In the genomic region with DNA sequence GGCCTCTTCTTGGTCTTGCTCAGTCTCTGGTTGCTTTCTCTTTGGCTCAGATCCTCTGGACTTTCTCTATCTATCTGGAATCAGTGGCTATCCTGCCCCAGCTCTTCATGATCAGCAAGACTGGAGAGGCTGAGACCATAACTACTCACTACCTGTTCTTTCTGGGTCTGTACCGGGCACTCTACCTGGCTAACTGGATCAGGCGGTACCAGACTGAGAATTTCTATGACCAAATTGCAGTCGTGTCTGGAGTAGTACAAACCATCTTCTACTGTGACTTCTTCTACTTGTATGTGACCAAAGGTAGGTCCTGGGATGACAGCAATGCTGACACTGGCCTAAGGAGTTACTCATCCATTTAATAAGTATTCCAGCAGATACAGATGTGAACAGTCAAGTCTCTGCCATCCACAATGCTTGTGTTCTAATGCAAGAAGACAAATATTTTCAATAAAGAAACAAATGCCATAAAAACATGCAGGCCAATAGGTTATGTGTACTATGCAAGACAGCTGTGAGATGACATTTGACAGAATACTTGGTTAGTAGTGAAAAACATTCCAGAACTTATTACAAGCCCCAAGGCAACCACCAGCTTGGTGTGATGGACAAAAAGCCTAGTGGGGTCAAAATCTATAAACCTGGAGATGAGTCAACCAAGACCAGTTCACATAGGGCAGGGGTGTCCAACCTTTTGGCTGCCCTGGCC, we compare ENCODE assay signal across 15 cellular contexts. TPM values are rescaled to one million over a fixed set of nuclear protein-coding genes. Genes with fewer than 3 reads are reported as not detected.
A peak's percentile ranks its signal among the peaks of the same experiment; 100 is the strongest.
DNase-seq lines count a peak whose midpoint lies in the region; ATAC-seq and TF ChIP-seq lines count a peak whose summit lies in the region.
"Had no signal": no experiment of that assay in that cellular context is flagged by ENCODE, and none has a peak within 500 bp of the region (broad histone marks: within the 10 kb centered on the region; RNA-seq: fewer than 3 reads in every experiment).

No MANE protein-coding gene starts in this region.

- no peak for TF ChIP-seq CTCF in vagina (IDR thresholded peaks at IDR 0.05)

- H3K4me3 ChIP-seq in mesodermal cell (ENCODE audit: extremely low read depth, insufficient read depth, low read length, poor library complexity, severe bottlenecking) (no peak overlapping the region), vagina (no peak overlapping the region)
- H3K4me3 ChIP-seq: MG63 had no signal

- WGBS in mesodermal cell (ENCODE audit: insufficient coverage in 2 of 2), 2 experiments: 84 to 96% methylated on average over 3 of the region's 3 CpGs

- H3K4me1 ChIP-seq in mesodermal cell (ENCODE audit: control insufficient read depth, insufficient read depth, low read length, poor library complexity, severe bottlenecking) (peaks cover 2% of the 10 kb centered on the region), vagina (no peaks in the 10 kb centered on the region)

- no peaks in the 10 kb centered on the region for H3K9me3 Mint-ChIP-seq in stimulated activated naive CD8-positive, alpha-beta T cell treated with anti-CD3 and anti-CD28 coated beads, Interleukin-15, amount 100 ng/mL, for 72 hours
- H3K9me3 Mint-ChIP-seq in activated naive CD8-positive, alpha-beta T cell treated with anti-CD3 and anti-CD28 coated beads for 36 hours: no peaks in the 10 kb centered on the region
- H3K9me3 Mint-ChIP-seq: stimulated activated memory B cell treated with anti-CD40 and anti-IgM and Interleukin-4, amounts not matched to agents 10 μg/mL and 1 μg/mL and 100 μg/mL, for 72 hours had no signal

- no peaks in the 10 kb centered on the region for H3K9me3 ChIP-seq in mesodermal cell (ENCODE audit: control insufficient read depth, low read length)
- no peaks in the 10 kb centered on the region for H3K9me3 ChIP-seq in vagina
- H3K9me3 ChIP-seq: MG63 had no signal

- H3K4me1 Mint-ChIP-seq in stimulated activated naive CD8-positive, alpha-beta T cell treated with anti-CD3 and anti-CD28 coated beads, Interleukin-15, amount 100 ng/mL, for 72 hours: peaks cover 15% of the 10 kb centered on the region
- H3K4me1 Mint-ChIP-seq in activated naive CD8-positive, alpha-beta T cell treated with anti-CD3 and anti-CD28 coated beads for 36 hours: peaks cover 27% of the 10 kb centered on the region

- no peak for TF ChIP-seq POLR2A in vagina (IDR thresholded peaks at IDR 0.05)

- H3K27ac ChIP-seq in mesodermal cell (ENCODE audit: low read depth, low read length, severe bottlenecking): peak overlapping the region; percentile 51
- H3K27ac ChIP-seq in vagina: no peak overlapping the region
- H3K27ac ChIP-seq: C4-2B had no signal

- H3K27ac Mint-ChIP-seq in stimulated activated naive CD8-positive, alpha-beta T cell treated with anti-CD3 and anti-CD28 coated beads, Interleukin-15, amount 100 ng/mL, for 72 hours: peak overlapping the region; percentile 69 to 88
- peak overlapping the region; percentile 61 for H3K27ac Mint-ChIP-seq in activated naive CD8-positive, alpha-beta T cell treated with anti-CD3 and anti-CD28 coated beads for 36 hours
- H3K27ac Mint-ChIP-seq: stimulated activated memory B cell treated with anti-CD40 and anti-IgM and Interleukin-4, amounts not matched to agents 10 μg/mL and 1 μg/mL and 100 μg/mL, for 72 hours had no signal

- H3K36me3 ChIP-seq in mesodermal cell (ENCODE audit: control insufficient read depth, insufficient read depth, low read length): peaks cover 68% of the 10 kb centered on the region
- H3K36me3 ChIP-seq in vagina: peaks cover 7 to 55% of the 10 kb centered on the region in 2 donors

- intact Hi-C loops in vagina (cut with DNase I): no loop called here

- DNase-seq in stimulated activated naive CD8-positive, alpha-beta T cell treated with anti-CD3 and anti-CD28 coated beads, Interleukin-15, amount 100 ng/mL, for 72 hours: no peak
- no peak for DNase-seq in stimulated activated naive CD8-positive, alpha-beta T cell treated with anti-CD3 and anti-CD28 coated beads, Interleukin-15, Interleukin-2, amounts not matched to agents 100 U/mL and 50 U/mL, for 24 hours
- DNase-seq in activated naive CD8-positive, alpha-beta T cell treated with anti-CD3 and anti-CD28 coated beads for 36 hours: no peak
- DNase-seq in globus pallidus (ENCODE audit: low spot score) (no peak), vagina (ENCODE audit: extremely low spot score in 2 of 2) (no peak)
- no peak for DNase-seq in stimulated activated naive CD4-positive, alpha-beta T cell treated with Interleukin-2 at 50 U/mL for 16 hours (lab: John Stamatoyannopoulos, UW)
- DNase-seq: aorta; MG63; stimulated activated CD4-positive, alpha-beta T cell treated with anti-CD3 and anti-CD28 coated beads, Interleukin-4, amount 100 ng/mL, for 24 hours; T1000 had no signal

- no peaks in the 10 kb centered on the region for H3K27me3 Mint-ChIP-seq in stimulated activated naive CD8-positive, alpha-beta T cell treated with anti-CD3 and anti-CD28 coated beads, Interleukin-15, amount 100 ng/mL, for 72 hours
- no peaks in the 10 kb centered on the region for H3K27me3 Mint-ChIP-seq in activated naive CD8-positive, alpha-beta T cell treated with anti-CD3 and anti-CD28 coated beads for 36 hours
- H3K27me3 Mint-ChIP-seq: stimulated activated memory B cell treated with anti-CD40 and anti-IgM and Interleukin-4, amounts not matched to agents 10 μg/mL and 1 μg/mL and 100 μg/mL, for 72 hours had no signal

- no peaks in the 10 kb centered on the region for H3K27me3 ChIP-seq in vagina
- H3K27me3 ChIP-seq: MG63 had no signal

- H3K36me3 Mint-ChIP-seq in activated naive CD8-positive, alpha-beta T cell treated with anti-CD3 and anti-CD28 coated beads for 36 hours: peaks cover 49% of the 10 kb centered on the region

- no peak for ATAC-seq in stimulated activated naive CD8-positive, alpha-beta T cell treated with anti-CD3 and anti-CD28 coated beads, Interleukin-15, amount 100 ng/mL, for 72 hours
- ATAC-seq in stimulated activated naive CD8-positive, alpha-beta T cell treated with anti-CD3 and anti-CD28 coated beads, Interleukin-15, Interleukin-2, amounts not matched to agents 100 U/mL and 50 U/mL, for 24 hours: no peak
- no peak for ATAC-seq in GM21526 (IDR thresholded peaks at IDR 0.05; ENCODE audit: low FRiP score, unreplicated experiment)
- ATAC-seq: stimulated activated memory B cell treated with anti-CD40 and anti-IgM and Interleukin-4, amounts not matched to agents 10 μg/mL and 1 μg/mL and 100 μg/mL, for 72 hours had no signal

- H3K4me3 Mint-ChIP-seq in stimulated activated naive CD8-positive, alpha-beta T cell treated with anti-CD3 and anti-CD28 coated beads, Interleukin-15, amount 100 ng/mL, for 72 hours: no peak overlapping the region
- no peak overlapping the region for H3K4me3 Mint-ChIP-seq in activated naive CD8-positive, alpha-beta T cell treated with anti-CD3 and anti-CD28 coated beads for 36 hours
- H3K4me3 Mint-ChIP-seq: stimulated activated memory B cell treated with anti-CD40 and anti-IgM and Interleukin-4, amounts not matched to agents 10 μg/mL and 1 μg/mL and 100 μg/mL, for 72 hours had no signal

RNA-seq across cellular contexts. Expression of a gene that starts 13.4 kb away (rescaled TPM):
- total RNA-seq in activated naive CD8-positive, alpha-beta T cell treated with anti-CD3 and anti-CD28 coated beads for 36 hours: 1 to 10 TPM in 1 of 2 experiments, under 1 TPM in 1; 0.72 to 1.3 TPM
- 58.7 TPM for polyA plus RNA-seq in mesodermal cell (2013, experiment 1 of 2)
- 65.5 TPM for polyA plus RNA-seq in mesodermal cell (2013, experiment 2 of 2)
- total RNA-seq in vagina: 3.9 TPM

RNA-seq across cellular contexts. Expression of a gene that starts 24.8 kb away (rescaled TPM):
- total RNA-seq in activated naive CD8-positive, alpha-beta T cell treated with anti-CD3 and anti-CD28 coated beads for 36 hours: 100 to 1,000 TPM; 254 to 256 TPM
- 217 TPM for polyA plus RNA-seq in mesodermal cell (2013, experiment 1 of 2)
- polyA plus RNA-seq in mesodermal cell (2013, experiment 2 of 2): 209 TPM
- total RNA-seq in vagina: 1,042 TPM

RNA-seq across cellular contexts. Expression of a gene that starts 26.3 kb away (rescaled TPM):
- total RNA-seq in activated naive CD8-positive, alpha-beta T cell treated with anti-CD3 and anti-CD28 coated beads for 36 hours: not detected
- 3.8 TPM for polyA plus RNA-seq in mesodermal cell (2013, experiment 1 of 2)
- polyA plus RNA-seq in mesodermal cell (2013, experiment 2 of 2): 2.6 TPM
- not detected for total RNA-seq in vagina
- total RNA-seq: aorta, mucosa of gallbladder had no signal
- polyA plus RNA-seq: aorta had no signal
